In genomic region chr15:38254065-38254883, GRCh38 we compare ENCODE assay signal across 7 cellular contexts. TPM values are rescaled to one million over a fixed set of nuclear protein-coding genes. Genes with fewer than 3 reads are reported as not detected.
DNase-seq lines count a peak whose midpoint lies in the region; ATAC-seq, FAIRE-seq and TF ChIP-seq lines count a peak whose summit lies in the region.

No MANE protein-coding gene starts in this region.

- TF ChIP-seq CTCF in GM06990 (IDR thresholded peaks at IDR 0.05; ENCODE audit: insufficient read depth, low read length, poor library complexity, severe bottlenecking) = no peak
- no peak for TF ChIP-seq CTCF in left lung (IDR thresholded peaks at IDR 0.05)

- FAIRE-seq in H54 (lab: Jason Lieb, UNC) = peak; percentile 96

- no peak overlapping the region for H3K27ac Mint-ChIP-seq in stimulated activated naive CD8-positive, alpha-beta T cell treated with anti-CD3 and anti-CD28 coated beads, Interleukin-15, amount 100 ng/mL, for 72 hours

- DNase-seq in GM06990 (ENCODE audit: extremely low read depth, insufficient read length) (peak; percentile 45), H54 (ENCODE audit: insufficient read length, low spot score) (no peak), MG63 (peak; percentile 29), SKM-1 treated with dmso at 0.1 percent for 144 hours (lab: John Stamatoyannopoulos, UW; ENCODE audit: unreplicated experiment) (peak; percentile 72), left lung (peak in 1 of 2 donors; percentile 57)
- DNase-seq in stimulated activated naive CD8-positive, alpha-beta T cell treated with anti-CD3 and anti-CD28 coated beads, Interleukin-15, amount 100 ng/mL, for 72 hours = peak; percentile 25 to 30

- H3K27me3 ChIP-seq in GM06990 (replicated peaks; ENCODE audit: control insufficient read depth, insufficient read depth, low read length) (no peaks in the 10 kb centered on the region), MG63 (no peaks in the 10 kb centered on the region), left lung (peaks cover 0 to 30% of the 10 kb centered on the region in 2 donors)

- H3K9me3 ChIP-seq in MG63 = no peaks in the 10 kb centered on the region
- H3K9me3 ChIP-seq in left lung = no peaks in the 10 kb centered on the region

- no peak for TF ChIP-seq POLR2A in H54 (IDR thresholded peaks at IDR 0.05; ENCODE audit: low read depth, low read length)

- peak overlapping the region; percentile 85 to 91 for H3K4me3 Mint-ChIP-seq in stimulated activated naive CD8-positive, alpha-beta T cell treated with anti-CD3 and anti-CD28 coated beads, Interleukin-15, amount 100 ng/mL, for 72 hours

- H3K36me3 ChIP-seq in GM06990 (ENCODE audit: control insufficient read depth, insufficient read depth, low read length) (no peaks in the 10 kb centered on the region), MG63 (no peaks in the 10 kb centered on the region), left lung (no peaks in the 10 kb centered on the region)

- H3K27me3 Mint-ChIP-seq in stimulated activated naive CD8-positive, alpha-beta T cell treated with anti-CD3 and anti-CD28 coated beads, Interleukin-15, amount 100 ng/mL, for 72 hours = peaks cover 24% of the 10 kb centered on the region

- peaks cover 11 to 32% of the 10 kb centered on the region in 2 donors for H3K4me1 ChIP-seq in left lung

- ATAC-seq in left lung = peak; percentile 35
- ATAC-seq in stimulated activated naive CD8-positive, alpha-beta T cell treated with anti-CD3 and anti-CD28 coated beads, Interleukin-15, amount 100 ng/mL, for 72 hours = peak; percentile 61

- H3K27ac ChIP-seq in cingulate gyrus (ENCODE audit: low read depth, low read length) = peak overlapping the region; percentile 49
- peak overlapping the region; percentile 97 to 99 for H3K27ac ChIP-seq in left lung

- intact Hi-C loops in left lung (cut with DNase I) = loop anchor here in 1 of 2 donors (5.0 kb wide), 1 partner anchor 182 kb away; no protein-coding TSS in a partner anchor

- peaks cover 28% of the 10 kb centered on the region for H3K4me1 Mint-ChIP-seq in stimulated activated naive CD8-positive, alpha-beta T cell treated with anti-CD3 and anti-CD28 coated beads, Interleukin-15, amount 100 ng/mL, for 72 hours

- no peaks in the 10 kb centered on the region for H3K9me3 Mint-ChIP-seq in stimulated activated naive CD8-positive, alpha-beta T cell treated with anti-CD3 and anti-CD28 coated beads, Interleukin-15, amount 100 ng/mL, for 72 hours

- H3K4me3 ChIP-seq in GM06990 (replicated peaks; ENCODE audit: low read depth, low read length) (peak overlapping the region; percentile 80), MG63 (peak overlapping the region; percentile 68), left lung (peak overlapping the region; percentile 80 to 81)

RNA-seq across cellular contexts. Expression of gene SPRED1, which starts 1.6 kb away (rescaled TPM):
- 12.0 and 28.1 TPM in 2 replicates for total RNA-seq in MG63 (2014; rRNA removed; shearing (Covaris generic); ENCODE audit: low replicate concordance)
- 10 to 100 TPM; 57.5 to 59.4 TPM for total RNA-seq in left lung
